Comparison of ENCODE assay signal across 18 cellular contexts in genomic region chr16:15846510-15846909, GRCh38. TPM values are rescaled to one million over a fixed set of nuclear protein-coding genes. Genes with fewer than 3 reads are reported as not detected.
"Had no signal": no experiment of that assay in that cellular context is flagged by ENCODE, and none has a peak within 500 bp of the region (broad histone marks: within the 10 kb centered on the region; RNA-seq: fewer than 3 reads in every experiment).

No MANE protein-coding gene starts in this region.

- H3K4me1 ChIP-seq: gastrocnemius medialis, parathyroid adenoma, prostate gland, suprapubic skin, tibial nerve had no signal

- DNase-seq: dermis blood vessel endothelial cell; gastrocnemius medialis; glutamatergic neuron; islet precursor cell; mesenchymal stem cell; naive thymus-derived CD4-positive, alpha-beta T cell; nephron progenitor cell; retina; stimulated activated naive CD4-positive, alpha-beta T cell had no signal

- H3K27ac ChIP-seq: gastrocnemius medialis, parathyroid adenoma, prostate gland, skin epidermis, suprapubic skin, tibial nerve had no signal

- H3K36me3 ChIP-seq: gastrocnemius medialis, prostate gland, suprapubic skin, tibial nerve had no signal

- H3K9me3 ChIP-seq: gastrocnemius medialis, prostate gland, suprapubic skin, tibial nerve had no signal

- H3K9ac ChIP-seq: parathyroid adenoma had no signal

- H3K27me3 ChIP-seq: gastrocnemius medialis, suprapubic skin, tibial nerve had no signal

- ATAC-seq: gastrocnemius medialis; left lobe of liver; naive thymus-derived CD4-positive, alpha-beta T cell; sciatic nerve had no signal

- H3K4me3 ChIP-seq: gastrocnemius medialis, lung, prostate gland, skin epidermis, suprapubic skin, tibial nerve had no signal

RNA-seq across cellular contexts. Expression of gene MYH11, which starts 10.3 kb away (rescaled TPM):
- total RNA-seq: dermis blood vessel endothelial cell, endothelial cell of umbilical vein had no signal
